1 cellular context compared by ENCODE assay signal in the genomic region with DNA sequence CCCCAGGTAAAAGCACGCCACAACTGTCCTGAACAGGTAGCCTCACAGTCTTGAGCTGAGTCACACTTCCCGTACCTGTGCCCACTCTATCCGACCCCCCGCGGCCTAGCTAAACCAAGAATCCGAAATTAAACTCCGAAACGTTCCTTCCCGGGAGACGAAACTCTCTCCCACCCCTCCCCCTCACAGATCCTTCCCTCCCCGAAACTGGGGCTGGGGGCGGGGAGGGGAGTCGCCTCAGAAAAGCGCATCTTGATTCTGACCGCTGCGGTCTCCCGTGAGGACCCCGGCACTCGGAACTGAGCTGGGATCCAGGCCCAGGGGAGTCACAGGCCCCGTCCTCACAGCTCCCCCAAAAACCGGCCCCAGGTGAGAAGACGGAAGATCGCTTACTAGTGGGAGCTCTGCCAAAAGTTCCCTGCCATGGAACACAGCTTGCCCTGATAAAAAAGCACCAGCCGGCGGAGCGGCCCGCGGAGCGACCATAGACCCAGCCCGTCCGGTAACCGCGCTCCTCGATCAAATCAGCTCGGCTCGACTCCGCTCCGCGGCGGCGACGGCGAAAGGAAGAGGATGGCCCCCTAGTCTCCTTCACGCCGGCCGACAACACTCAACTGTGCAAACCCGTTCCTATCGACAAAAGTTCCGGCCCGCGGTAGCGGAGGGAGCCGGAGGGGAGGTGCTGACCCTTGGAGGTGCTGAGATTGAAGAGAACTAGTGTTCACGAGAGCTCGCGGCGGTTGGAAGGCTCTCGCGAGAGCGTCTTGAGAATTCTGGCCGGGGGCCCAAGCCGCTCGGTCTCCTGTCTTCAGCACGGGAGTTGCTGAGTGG.
A peak's percentile ranks its signal among the peaks of the same experiment; 100 is the strongest.
TF ChIP-seq lines count a peak whose summit lies in the region.

A gene with protein sequence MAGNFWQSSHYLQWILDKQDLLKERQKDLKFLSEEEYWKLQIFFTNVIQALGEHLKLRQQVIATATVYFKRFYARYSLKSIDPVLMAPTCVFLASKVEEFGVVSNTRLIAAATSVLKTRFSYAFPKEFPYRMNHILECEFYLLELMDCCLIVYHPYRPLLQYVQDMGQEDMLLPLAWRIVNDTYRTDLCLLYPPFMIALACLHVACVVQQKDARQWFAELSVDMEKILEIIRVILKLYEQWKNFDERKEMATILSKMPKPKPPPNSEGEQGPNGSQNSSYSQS (minus strand): TSS at position 558 of the 831 bp plus-strand sequence. CDS start 133 bp downstream, at position 425.

TF ChIP-seq in HEK293, 187 proteins besides CTCF, POLR2A, EP300 and RAD21 (continued from another document and continues in another):
- TF ChIP-seq, protein P1, sequence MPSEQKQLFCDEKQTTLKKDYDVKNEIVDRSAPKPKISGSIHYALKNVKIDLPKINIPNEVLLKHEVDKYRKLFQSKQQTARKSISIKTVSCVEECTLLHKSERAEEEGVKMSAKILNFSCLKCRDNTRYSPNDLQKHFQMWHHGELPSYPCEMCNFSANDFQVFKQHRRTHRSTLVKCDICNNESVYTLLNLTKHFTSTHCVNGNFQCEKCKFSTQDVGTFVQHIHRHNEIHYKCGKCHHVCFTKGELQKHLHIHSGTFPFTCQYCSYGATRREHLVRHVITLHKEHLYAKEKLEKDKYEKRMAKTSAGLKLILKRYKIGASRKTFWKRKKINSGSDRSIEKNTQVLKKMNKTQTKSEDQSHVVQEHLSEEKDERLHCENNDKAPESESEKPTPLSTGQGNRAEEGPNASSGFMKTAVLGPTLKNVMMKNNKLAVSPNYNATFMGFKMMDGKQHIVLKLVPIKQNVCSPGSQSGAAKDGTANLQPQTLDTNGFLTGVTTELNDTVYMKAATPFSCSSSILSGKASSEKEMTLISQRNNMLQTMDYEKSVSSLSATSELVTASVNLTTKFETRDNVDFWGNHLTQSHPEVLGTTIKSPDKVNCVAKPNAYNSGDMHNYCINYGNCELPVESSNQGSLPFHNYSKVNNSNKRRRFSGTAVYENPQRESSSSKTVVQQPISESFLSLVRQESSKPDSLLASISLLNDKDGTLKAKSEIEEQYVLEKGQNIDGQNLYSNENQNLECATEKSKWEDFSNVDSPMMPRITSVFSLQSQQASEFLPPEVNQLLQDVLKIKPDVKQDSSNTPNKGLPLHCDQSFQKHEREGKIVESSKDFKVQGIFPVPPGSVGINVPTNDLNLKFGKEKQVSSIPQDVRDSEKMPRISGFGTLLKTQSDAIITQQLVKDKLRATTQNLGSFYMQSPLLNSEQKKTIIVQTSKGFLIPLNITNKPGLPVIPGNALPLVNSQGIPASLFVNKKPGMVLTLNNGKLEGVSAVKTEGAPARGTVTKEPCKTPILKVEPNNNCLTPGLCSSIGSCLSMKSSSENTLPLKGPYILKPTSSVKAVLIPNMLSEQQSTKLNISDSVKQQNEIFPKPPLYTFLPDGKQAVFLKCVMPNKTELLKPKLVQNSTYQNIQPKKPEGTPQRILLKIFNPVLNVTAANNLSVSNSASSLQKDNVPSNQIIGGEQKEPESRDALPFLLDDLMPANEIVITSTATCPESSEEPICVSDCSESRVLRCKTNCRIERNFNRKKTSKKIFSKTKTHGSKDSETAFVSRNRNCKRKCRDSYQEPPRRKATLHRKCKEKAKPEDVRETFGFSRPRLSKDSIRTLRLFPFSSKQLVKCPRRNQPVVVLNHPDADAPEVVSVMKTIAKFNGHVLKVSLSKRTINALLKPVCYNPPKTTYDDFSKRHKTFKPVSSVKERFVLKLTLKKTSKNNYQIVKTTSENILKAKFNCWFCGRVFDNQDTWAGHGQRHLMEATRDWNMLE (tag by site-specific recombination; conservative IDR thresholded peaks at IDR 0.05; ENCODE audit: low read depth), result peak; percentile 72
- TF ChIP-seq ZNF510 (tag by site-specific recombination; IDR thresholded peaks at IDR 0.05; ENCODE audit: insufficient replicate concordance) (no peak), ZXDB (tag by site-specific recombination; IDR thresholded peaks at IDR 0.05) (peak; percentile 95), ZBTB20 (tag by site-specific recombination; IDR thresholded peaks at IDR 0.05) (peak; percentile 62; the same call in 1 of the 2 replicates), ZNF114 (tag by site-specific recombination; IDR thresholded peaks at IDR 0.05) (no peak), SCRT2 (tag by site-specific recombination; IDR thresholded peaks at IDR 0.05) (no peak), ZNF19 (tag by site-specific recombination; IDR thresholded peaks at IDR 0.05; ENCODE audit: low read depth) (no peak), TCF7L2 (IDR thresholded peaks at IDR 0.05; ENCODE audit: borderline replicate concordance, low read depth, low read length) (no peak), ZNF24 (tag by site-specific recombination; IDR thresholded peaks at IDR 0.05) (peak; percentile 94), PRDM1 (tag by site-specific recombination; IDR thresholded peaks at IDR 0.05) (0 out of 2 replicates have a peak, but pooled peaks have one; percentile 10), ZNF707 (tag by site-specific recombination; IDR thresholded peaks at IDR 0.05) (no peak), BCL11B (tag by site-specific recombination; IDR thresholded peaks at IDR 0.05; ENCODE audit: low read depth) (no peak), ZNF529 (tag by site-specific recombination; IDR thresholded peaks at IDR 0.05; ENCODE audit: insufficient replicate concordance) (no peak), ZNF175 (tag by site-specific recombination; IDR thresholded peaks at IDR 0.05) (no peak), MYNN (tag by site-specific recombination; IDR thresholded peaks at IDR 0.05; ENCODE audit: borderline replicate concordance) (no peak), ZNF701 (tag by site-specific recombination; IDR thresholded peaks at IDR 0.05) (no peak), ZNF548 (tag by site-specific recombination; IDR thresholded peaks at IDR 0.05) (no peak), MZF1 (tag by site-specific recombination; IDR thresholded peaks at IDR 0.05; ENCODE audit: borderline replicate concordance) (peak; percentile 92), ZNF561 (tag by site-specific recombination; IDR thresholded peaks at IDR 0.05; ENCODE audit: borderline replicate concordance) (peak; percentile 88), ZNF514 (tag by site-specific recombination; IDR thresholded peaks at IDR 0.05) (no peak), ZNF658 (tag by site-specific recombination; IDR thresholded peaks at IDR 0.05) (no peak), ZNF350 (tag by site-specific recombination; IDR thresholded peaks at IDR 0.05) (no peak), SCRT1 (tag by site-specific recombination; IDR thresholded peaks at IDR 0.05; ENCODE audit: borderline replicate concordance) (no peak), ZNF184 (tag by site-specific recombination; IDR thresholded peaks at IDR 0.05) (peak; percentile 84), ZNF221 (tag by site-specific recombination; IDR thresholded peaks at IDR 0.05; ENCODE audit: borderline replicate concordance) (no peak), ZNF585B (tag by site-specific recombination; IDR thresholded peaks at IDR 0.05) (no peak; the same call in 1 of the 2 replicates), ZNF292 (tag by site-specific recombination; IDR thresholded peaks at IDR 0.05; ENCODE audit: borderline replicate concordance, low read depth) (no peak), ZEB2 (tag by site-specific recombination; IDR thresholded peaks at IDR 0.05) (peak; percentile 89), MEIS1 (CRISPR knock-in tag; IDR thresholded peaks at IDR 0.05; ENCODE audit: borderline replicate concordance) (no peak), ZNF132 (tag by site-specific recombination; IDR thresholded peaks at IDR 0.05; ENCODE audit: borderline replicate concordance) (no peak)
- TF ChIP-seq, protein P2, sequence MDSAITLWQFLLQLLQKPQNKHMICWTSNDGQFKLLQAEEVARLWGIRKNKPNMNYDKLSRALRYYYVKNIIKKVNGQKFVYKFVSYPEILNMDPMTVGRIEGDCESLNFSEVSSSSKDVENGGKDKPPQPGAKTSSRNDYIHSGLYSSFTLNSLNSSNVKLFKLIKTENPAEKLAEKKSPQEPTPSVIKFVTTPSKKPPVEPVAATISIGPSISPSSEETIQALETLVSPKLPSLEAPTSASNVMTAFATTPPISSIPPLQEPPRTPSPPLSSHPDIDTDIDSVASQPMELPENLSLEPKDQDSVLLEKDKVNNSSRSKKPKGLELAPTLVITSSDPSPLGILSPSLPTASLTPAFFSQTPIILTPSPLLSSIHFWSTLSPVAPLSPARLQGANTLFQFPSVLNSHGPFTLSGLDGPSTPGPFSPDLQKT (IDR thresholded peaks at IDR 0.05; ENCODE audit: borderline replicate concordance, low read depth, low read length), result no peak
- TF ChIP-seq, protein P3, sequence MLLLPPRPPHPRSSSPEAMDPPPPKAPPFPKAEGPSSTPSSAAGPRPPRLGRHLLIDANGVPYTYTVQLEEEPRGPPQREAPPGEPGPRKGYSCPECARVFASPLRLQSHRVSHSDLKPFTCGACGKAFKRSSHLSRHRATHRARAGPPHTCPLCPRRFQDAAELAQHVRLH (tag by site-specific recombination; IDR thresholded peaks at IDR 0.05), result peak; percentile 95
- TF ChIP-seq, protein P4, sequence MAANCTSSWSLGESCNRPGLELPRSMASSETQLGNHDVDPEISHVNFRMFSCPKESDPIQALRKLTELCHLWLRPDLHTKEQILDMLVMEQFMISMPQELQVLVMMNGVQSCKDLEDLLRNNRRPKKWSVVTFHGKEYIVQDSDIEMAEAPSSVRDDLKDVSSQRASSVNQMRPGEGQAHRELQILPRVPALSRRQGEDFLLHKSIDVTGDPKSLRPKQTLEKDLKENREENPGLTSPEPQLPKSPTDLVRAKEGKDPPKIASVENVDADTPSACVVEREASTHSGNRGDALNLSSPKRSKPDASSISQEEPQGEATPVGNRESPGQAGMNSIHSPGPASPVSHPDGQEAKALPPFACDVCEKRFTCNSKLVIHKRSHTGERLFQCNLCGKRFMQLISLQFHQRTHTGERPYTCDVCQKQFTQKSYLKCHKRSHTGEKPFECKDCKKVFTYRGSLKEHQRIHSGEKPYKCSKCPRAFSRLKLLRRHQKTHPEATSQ (tag by site-specific recombination; IDR thresholded peaks at IDR 0.05), result peak; percentile 83; the same call in 1 of the 2 replicates
- TF ChIP-seq, protein P5, sequence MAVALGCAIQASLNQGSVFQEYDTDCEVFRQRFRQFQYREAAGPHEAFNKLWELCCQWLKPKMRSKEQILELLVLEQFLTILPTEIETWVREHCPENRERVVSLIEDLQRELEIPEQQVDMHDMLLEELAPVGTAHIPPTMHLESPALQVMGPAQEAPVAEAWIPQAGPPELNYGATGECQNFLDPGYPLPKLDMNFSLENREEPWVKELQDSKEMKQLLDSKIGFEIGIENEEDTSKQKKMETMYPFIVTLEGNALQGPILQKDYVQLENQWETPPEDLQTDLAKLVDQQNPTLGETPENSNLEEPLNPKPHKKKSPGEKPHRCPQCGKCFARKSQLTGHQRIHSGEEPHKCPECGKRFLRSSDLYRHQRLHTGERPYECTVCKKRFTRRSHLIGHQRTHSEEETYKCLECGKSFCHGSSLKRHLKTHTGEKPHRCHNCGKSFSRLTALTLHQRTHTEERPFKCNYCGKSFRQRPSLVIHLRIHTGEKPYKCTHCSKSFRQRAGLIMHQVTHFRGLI (tag by site-specific recombination; IDR thresholded peaks at IDR 0.05), result no peak; the same call in 1 of the 2 replicates
- TF ChIP-seq, protein P6, sequence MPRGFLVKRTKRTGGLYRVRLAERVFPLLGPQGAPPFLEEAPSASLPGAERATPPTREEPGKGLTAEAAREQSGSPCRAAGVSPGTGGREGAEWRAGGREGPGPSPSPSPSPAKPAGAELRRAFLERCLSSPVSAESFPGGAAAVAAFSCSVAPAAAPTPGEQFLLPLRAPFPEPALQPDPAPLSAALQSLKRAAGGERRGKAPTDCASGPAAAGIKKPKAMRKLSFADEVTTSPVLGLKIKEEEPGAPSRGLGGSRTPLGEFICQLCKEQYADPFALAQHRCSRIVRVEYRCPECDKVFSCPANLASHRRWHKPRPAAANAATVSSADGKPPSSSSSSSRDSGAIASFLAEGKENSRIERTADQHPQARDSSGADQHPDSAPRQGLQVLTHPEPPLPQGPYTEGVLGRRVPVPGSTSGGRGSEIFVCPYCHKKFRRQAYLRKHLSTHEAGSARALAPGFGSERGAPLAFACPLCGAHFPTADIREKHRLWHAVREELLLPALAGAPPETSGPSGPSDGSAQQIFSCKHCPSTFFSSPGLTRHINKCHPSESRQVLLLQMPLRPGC (tag by site-specific recombination; IDR thresholded peaks at IDR 0.05), result peak; percentile 73
- TF ChIP-seq, protein P7, sequence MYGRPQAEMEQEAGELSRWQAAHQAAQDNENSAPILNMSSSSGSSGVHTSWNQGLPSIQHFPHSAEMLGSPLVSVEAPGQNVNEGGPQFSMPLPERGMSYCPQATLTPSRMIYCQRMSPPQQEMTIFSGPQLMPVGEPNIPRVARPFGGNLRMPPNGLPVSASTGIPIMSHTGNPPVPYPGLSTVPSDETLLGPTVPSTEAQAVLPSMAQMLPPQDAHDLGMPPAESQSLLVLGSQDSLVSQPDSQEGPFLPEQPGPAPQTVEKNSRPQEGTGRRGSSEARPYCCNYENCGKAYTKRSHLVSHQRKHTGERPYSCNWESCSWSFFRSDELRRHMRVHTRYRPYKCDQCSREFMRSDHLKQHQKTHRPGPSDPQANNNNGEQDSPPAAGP (tag by site-specific recombination; IDR thresholded peaks at IDR 0.05), result peak; percentile 85
- TF ChIP-seq, protein P8, sequence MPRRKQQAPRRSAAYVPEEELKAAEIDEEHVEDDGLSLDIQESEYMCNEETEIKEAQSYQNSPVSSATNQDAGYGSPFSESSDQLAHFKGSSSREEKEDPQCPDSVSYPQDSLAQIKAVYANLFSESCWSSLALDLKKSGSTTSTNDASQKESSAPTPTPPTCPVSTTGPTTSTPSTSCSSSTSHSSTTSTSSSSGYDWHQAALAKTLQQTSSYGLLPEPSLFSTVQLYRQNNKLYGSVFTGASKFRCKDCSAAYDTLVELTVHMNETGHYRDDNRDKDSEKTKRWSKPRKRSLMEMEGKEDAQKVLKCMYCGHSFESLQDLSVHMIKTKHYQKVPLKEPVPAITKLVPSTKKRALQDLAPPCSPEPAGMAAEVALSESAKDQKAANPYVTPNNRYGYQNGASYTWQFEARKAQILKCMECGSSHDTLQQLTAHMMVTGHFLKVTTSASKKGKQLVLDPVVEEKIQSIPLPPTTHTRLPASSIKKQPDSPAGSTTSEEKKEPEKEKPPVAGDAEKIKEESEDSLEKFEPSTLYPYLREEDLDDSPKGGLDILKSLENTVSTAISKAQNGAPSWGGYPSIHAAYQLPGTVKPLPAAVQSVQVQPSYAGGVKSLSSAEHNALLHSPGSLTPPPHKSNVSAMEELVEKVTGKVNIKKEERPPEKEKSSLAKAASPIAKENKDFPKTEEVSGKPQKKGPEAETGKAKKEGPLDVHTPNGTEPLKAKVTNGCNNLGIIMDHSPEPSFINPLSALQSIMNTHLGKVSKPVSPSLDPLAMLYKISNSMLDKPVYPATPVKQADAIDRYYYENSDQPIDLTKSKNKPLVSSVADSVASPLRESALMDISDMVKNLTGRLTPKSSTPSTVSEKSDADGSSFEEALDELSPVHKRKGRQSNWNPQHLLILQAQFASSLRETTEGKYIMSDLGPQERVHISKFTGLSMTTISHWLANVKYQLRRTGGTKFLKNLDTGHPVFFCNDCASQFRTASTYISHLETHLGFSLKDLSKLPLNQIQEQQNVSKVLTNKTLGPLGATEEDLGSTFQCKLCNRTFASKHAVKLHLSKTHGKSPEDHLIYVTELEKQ (tag by site-specific recombination; IDR thresholded peaks at IDR 0.05; ENCODE audit: borderline replicate concordance), result 0 out of 2 replicates have a peak, but pooled peaks have one; percentile 28
